8 cellular contexts compared by ENCODE assay signal in the genomic region with DNA sequence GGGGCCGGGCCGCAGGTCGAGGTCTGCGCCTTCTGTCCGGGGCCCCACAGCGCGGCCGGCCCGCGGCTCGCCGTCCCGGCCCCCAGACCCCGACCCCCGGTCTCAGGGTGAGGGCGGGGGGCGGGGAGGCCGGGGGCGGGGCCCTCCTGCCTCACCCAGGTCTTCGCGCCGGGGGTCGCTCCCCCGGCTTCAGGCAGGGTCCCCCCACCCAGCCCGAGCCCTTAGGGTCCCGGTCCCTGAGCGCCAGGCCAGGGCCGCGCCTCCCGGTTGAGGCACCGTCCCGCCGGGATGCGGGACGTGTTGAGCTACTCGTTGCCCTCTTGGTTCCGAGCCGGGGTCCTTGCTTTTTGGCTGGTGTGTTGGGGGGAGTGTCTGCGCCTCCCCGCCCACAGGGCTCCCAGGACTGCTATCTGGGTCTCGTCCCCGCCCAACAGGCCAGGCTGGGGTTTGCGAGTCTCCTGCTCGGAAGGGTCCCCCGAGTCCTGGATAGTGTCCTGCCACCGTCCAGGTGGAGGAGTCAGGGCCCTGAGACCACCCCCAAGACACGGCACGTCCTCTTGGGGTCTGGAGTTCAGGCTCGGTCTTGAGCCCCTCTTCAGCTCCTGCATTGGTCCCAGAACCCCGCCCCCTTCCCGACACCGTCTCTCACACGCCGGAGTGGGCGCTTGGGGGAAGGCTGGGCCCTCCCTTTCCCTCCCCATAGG. TPM values are rescaled to one million over a fixed set of nuclear protein-coding genes. Genes with fewer than 3 reads are reported as not detected.
DNase-seq lines count a peak whose midpoint lies in the region; ATAC-seq and TF ChIP-seq lines count a peak whose summit lies in the region.

No MANE protein-coding gene starts in this region.

- DNase-seq in COLO668 (lab: John Stamatoyannopoulos, UW; ENCODE audit: unreplicated experiment) (peak; percentile 31), MCF 10A (ENCODE audit: unreplicated experiment) (peak; percentile 14), left lobe of liver (ENCODE audit: low spot score) (peak; percentile 57), AG08396 (ENCODE audit: low spot score) (no peak), inferior parietal cortex (ENCODE audit: extremely low spot score) (no peak)
- peak; percentile 12 to 28 for DNase-seq in stimulated activated naive CD8-positive, alpha-beta T cell treated with anti-CD3 and anti-CD28 coated beads, Interleukin-15, amount 100 ng/mL, for 72 hours

- peak overlapping the region; percentile 84 for H3K9ac ChIP-seq in OCI-LY1 (ENCODE audit: low read length)

- BruUV-seq in MCF 10A (replicated peaks; lab: Mats Ljungman, UMichigan) = no TSS peak

- peaks cover 17% of the 10 kb centered on the region; the same call in 1 of the 2 replicates for H3K79me2 ChIP-seq in OCI-LY1 (ENCODE audit: insufficient read depth, low read length)

- TF ChIP-seq CTCF in OCI-LY1 (IDR thresholded peaks at IDR 0.05; ENCODE audit: low read length) (no peak), MCF 10A (IDR thresholded peaks at IDR 0.05; ENCODE audit: unreplicated experiment) (no peak)

- H3K4me3 Mint-ChIP-seq in MCF 10A (ENCODE audit: unreplicated experiment) = peak overlapping the region; percentile 83
- H3K4me3 Mint-ChIP-seq in stimulated activated naive CD8-positive, alpha-beta T cell treated with anti-CD3 and anti-CD28 coated beads, Interleukin-15, amount 100 ng/mL, for 72 hours = peak overlapping the region; percentile 89 to 91

- peak overlapping the region; percentile 88 for H3K4me2 ChIP-seq in OCI-LY1 (ENCODE audit: low read length)

- H3K4me3 ChIP-seq in OCI-LY1 (ENCODE audit: low read depth, low read length, poor library complexity, severe bottlenecking) = peak overlapping the region; percentile 96

- H4K20me1 ChIP-seq in OCI-LY1 (ENCODE audit: insufficient read depth, low read length) = no peaks in the 10 kb centered on the region

- peaks cover 24% of the 10 kb centered on the region for H3K4me1 ChIP-seq in OCI-LY1 (ENCODE audit: insufficient read depth, low read length, severe bottlenecking)

- H3K36me3 ChIP-seq in OCI-LY1 (ENCODE audit: insufficient read depth, low read length) = peaks cover 6% of the 10 kb centered on the region; the same call in 1 of the 2 replicates

- no peak overlapping the region for H2AFZ ChIP-seq in OCI-LY1 (ENCODE audit: low read length)

- no peaks in the 10 kb centered on the region for H3F3A ChIP-seq in OCI-LY1 (ENCODE audit: insufficient read depth, low read length)

- H3K27ac Mint-ChIP-seq in MCF 10A (ENCODE audit: low read depth, unreplicated experiment) = peak overlapping the region; percentile 90
- peak overlapping the region; percentile 84 to 85 for H3K27ac Mint-ChIP-seq in stimulated activated naive CD8-positive, alpha-beta T cell treated with anti-CD3 and anti-CD28 coated beads, Interleukin-15, amount 100 ng/mL, for 72 hours

- H3K4me1 Mint-ChIP-seq in MCF 10A (ENCODE audit: insufficient read depth, unreplicated experiment) = peaks cover 17% of the 10 kb centered on the region
- peaks cover 38% of the 10 kb centered on the region for H3K4me1 Mint-ChIP-seq in stimulated activated naive CD8-positive, alpha-beta T cell treated with anti-CD3 and anti-CD28 coated beads, Interleukin-15, amount 100 ng/mL, for 72 hours

- H3K9me2 ChIP-seq in OCI-LY1 (ENCODE audit: low read depth, low read length) = no peaks in the 10 kb centered on the region

- ATAC-seq in GM21526 (IDR thresholded peaks at IDR 0.05; ENCODE audit: low FRiP score, unreplicated experiment) (peak; percentile 15), left lobe of liver (peak; percentile 1)
- peak; percentile 13 for ATAC-seq in stimulated activated naive CD8-positive, alpha-beta T cell treated with anti-CD3 and anti-CD28 coated beads, Interleukin-15, amount 100 ng/mL, for 72 hours

- intact Hi-C loops in MCF 10A (cut with micrococcal nuclease) = loop anchor here (2.0 to 5.0 kb wide), 2 partner anchors 17 to 44 kb away; no protein-coding TSS in a partner anchor

- POLR2A ChIA-PET in MCF 10A (lab: Yijun Ruan, JAX) = interaction anchor here (0.6 to 4.8 kb wide), 16 partner anchors 9 to 330 kb away, joined by 3 to 46 read pairs (median 4); a partner anchor contains a TSS

- H3K9me3 Mint-ChIP-seq in MCF 10A (ENCODE audit: unreplicated experiment) = no peaks in the 10 kb centered on the region
- no peaks in the 10 kb centered on the region for H3K9me3 Mint-ChIP-seq in stimulated activated naive CD8-positive, alpha-beta T cell treated with anti-CD3 and anti-CD28 coated beads, Interleukin-15, amount 100 ng/mL, for 72 hours

- H3K36me3 Mint-ChIP-seq in MCF 10A (ENCODE audit: insufficient read depth, unreplicated experiment) = peaks cover 7% of the 10 kb centered on the region

- CTCF ChIA-PET in MCF 10A (lab: Yijun Ruan, JAX) = interaction anchor here (1.1 to 1.8 kb wide), 2 partner anchors 18 to 20 kb away, joined by 4 to 13 read pairs; no protein-coding TSS in a partner anchor

- no peaks in the 10 kb centered on the region for H3K27me3 ChIP-seq in OCI-LY1 (ENCODE audit: insufficient read depth, low read length)

- no peaks in the 10 kb centered on the region for H3K27me3 Mint-ChIP-seq in MCF 10A (ENCODE audit: insufficient read depth, unreplicated experiment)
- no peaks in the 10 kb centered on the region for H3K27me3 Mint-ChIP-seq in stimulated activated naive CD8-positive, alpha-beta T cell treated with anti-CD3 and anti-CD28 coated beads, Interleukin-15, amount 100 ng/mL, for 72 hours

- H3K9me3 ChIP-seq in OCI-LY1 (ENCODE audit: low read length) = no peaks in the 10 kb centered on the region

- no peak overlapping the region for H3K27ac ChIP-seq in OCI-LY1 (ENCODE audit: low read depth, low read length, poor library complexity, severe bottlenecking)

RNA-seq across cellular contexts. Expression of a gene that starts 0.5 kb away (rescaled TPM):
- total RNA-seq in MCF 10A (2022) = 15.1 and 31.4 TPM in 2 replicates
- 13.6 TPM for total RNA-seq in left lobe of liver

RNA-seq across cellular contexts. Expression of a gene that starts 22.7 kb away (rescaled TPM):
- total RNA-seq in MCF 10A (2022) (2,296 and 3,126 TPM in 2 replicates), left lobe of liver (1,272 TPM)

RNA-seq across cellular contexts. Expression of a gene that starts 37.1 kb away (rescaled TPM):
- 60.9 and 61.2 TPM in 2 replicates for total RNA-seq in MCF 10A (2022)
- 20.4 TPM for total RNA-seq in left lobe of liver

RNA-seq across cellular contexts. Expression of a gene that starts 58.7 kb away (rescaled TPM):
- total RNA-seq in MCF 10A (2022) = 32.7 and 35.1 TPM in 2 replicates
- total RNA-seq in left lobe of liver = 33.3 TPM

Comparison
In these comparisons a context has a peak if more than half of its experiments do, and no peak if none do; other contexts are left out.
1. DNase-seq: peak in COLO668 (single experiment), MCF 10A (single experiment), left lobe of liver (single experiment) and stimulated activated naive CD8-positive, alpha-beta T cell treated with anti-CD3 and anti-CD28 coated beads, Interleukin-15, amount 100 ng/mL, for 72 hours (2 of 2); none in AG08396 (single experiment) and inferior parietal cortex (single experiment).
2. Peak in every context shown above with its lines, with median percentiles within 50 percentile points of each other: ATAC-seq.